In the genomic region with DNA sequence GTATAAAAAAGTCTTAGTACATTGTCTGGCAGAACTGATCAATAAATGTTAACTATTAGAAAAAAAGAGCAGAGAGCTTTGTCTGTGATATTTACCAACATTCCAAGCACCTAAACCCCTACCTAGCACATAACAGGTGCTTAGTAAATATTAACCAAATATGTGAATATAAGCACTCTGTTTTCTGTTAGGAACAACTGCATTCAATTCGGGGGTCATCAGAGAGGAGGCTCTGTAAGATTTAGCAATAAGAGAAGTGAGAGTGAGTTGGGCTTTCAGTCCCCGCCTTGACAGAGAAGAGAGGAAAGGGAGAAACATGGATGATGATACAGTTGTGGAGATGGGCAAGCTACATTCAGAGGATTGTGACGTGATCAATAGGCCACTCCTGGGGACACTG, we compare ENCODE assay signal across 1 cellular context.
TF ChIP-seq lines count a peak whose summit lies in the region.

No MANE protein-coding gene starts in this region.

TF ChIP-seq in HepG2, 621 proteins besides CTCF, POLR2A, EP300 and RAD21 (continued from another document):
- TF ChIP-seq PAXIP1 (CRISPR knock-in tag; conservative IDR thresholded peaks at IDR 0.05): peak; percentile 27; the same call in 1 of the 2 replicates
- no peak for TF ChIP-seq FOXA3 (CRISPR knock-in tag; IDR thresholded peaks at IDR 0.05)
- TF ChIP-seq ZNF773 (CRISPR knock-in tag; IDR thresholded peaks at IDR 0.05; ENCODE audit: borderline replicate concordance): no peak
- no peak for TF ChIP-seq ZNF792 (CRISPR knock-in tag; IDR thresholded peaks at IDR 0.05)
- no peak for TF ChIP-seq REL (CRISPR knock-in tag; conservative IDR thresholded peaks at IDR 0.05)
- no peak for TF ChIP-seq ZNF616 (CRISPR knock-in tag; IDR thresholded peaks at IDR 0.05; ENCODE audit: low read depth)
- no peak for TF ChIP-seq ZBTB7B (CRISPR knock-in tag; IDR thresholded peaks at IDR 0.05)
- 0 out of 2 replicates have a peak, but pooled peaks have one; percentile 14 for TF ChIP-seq ZMYM4 (CRISPR knock-in tag; IDR thresholded peaks at IDR 0.05)
- TF ChIP-seq SPEN (CRISPR knock-in tag; IDR thresholded peaks at IDR 0.05; ENCODE audit: low read depth): no peak
- TF ChIP-seq, protein P1, sequence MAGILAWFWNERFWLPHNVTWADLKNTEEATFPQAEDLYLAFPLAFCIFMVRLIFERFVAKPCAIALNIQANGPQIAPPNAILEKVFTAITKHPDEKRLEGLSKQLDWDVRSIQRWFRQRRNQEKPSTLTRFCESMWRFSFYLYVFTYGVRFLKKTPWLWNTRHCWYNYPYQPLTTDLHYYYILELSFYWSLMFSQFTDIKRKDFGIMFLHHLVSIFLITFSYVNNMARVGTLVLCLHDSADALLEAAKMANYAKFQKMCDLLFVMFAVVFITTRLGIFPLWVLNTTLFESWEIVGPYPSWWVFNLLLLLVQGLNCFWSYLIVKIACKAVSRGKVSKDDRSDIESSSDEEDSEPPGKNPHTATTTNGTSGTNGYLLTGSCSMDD (CRISPR knock-in tag; IDR thresholded peaks at IDR 0.05): no peak
- TF ChIP-seq DRAP1 (CRISPR knock-in tag; IDR thresholded peaks at IDR 0.05): no peak
- no peak for TF ChIP-seq SOX6 (IDR thresholded peaks at IDR 0.05)
- peak; percentile 35; the same call in 1 of the 2 replicates for TF ChIP-seq SOX6 (CRISPR knock-in tag; IDR thresholded peaks at IDR 0.05)
- TF ChIP-seq, protein P2, sequence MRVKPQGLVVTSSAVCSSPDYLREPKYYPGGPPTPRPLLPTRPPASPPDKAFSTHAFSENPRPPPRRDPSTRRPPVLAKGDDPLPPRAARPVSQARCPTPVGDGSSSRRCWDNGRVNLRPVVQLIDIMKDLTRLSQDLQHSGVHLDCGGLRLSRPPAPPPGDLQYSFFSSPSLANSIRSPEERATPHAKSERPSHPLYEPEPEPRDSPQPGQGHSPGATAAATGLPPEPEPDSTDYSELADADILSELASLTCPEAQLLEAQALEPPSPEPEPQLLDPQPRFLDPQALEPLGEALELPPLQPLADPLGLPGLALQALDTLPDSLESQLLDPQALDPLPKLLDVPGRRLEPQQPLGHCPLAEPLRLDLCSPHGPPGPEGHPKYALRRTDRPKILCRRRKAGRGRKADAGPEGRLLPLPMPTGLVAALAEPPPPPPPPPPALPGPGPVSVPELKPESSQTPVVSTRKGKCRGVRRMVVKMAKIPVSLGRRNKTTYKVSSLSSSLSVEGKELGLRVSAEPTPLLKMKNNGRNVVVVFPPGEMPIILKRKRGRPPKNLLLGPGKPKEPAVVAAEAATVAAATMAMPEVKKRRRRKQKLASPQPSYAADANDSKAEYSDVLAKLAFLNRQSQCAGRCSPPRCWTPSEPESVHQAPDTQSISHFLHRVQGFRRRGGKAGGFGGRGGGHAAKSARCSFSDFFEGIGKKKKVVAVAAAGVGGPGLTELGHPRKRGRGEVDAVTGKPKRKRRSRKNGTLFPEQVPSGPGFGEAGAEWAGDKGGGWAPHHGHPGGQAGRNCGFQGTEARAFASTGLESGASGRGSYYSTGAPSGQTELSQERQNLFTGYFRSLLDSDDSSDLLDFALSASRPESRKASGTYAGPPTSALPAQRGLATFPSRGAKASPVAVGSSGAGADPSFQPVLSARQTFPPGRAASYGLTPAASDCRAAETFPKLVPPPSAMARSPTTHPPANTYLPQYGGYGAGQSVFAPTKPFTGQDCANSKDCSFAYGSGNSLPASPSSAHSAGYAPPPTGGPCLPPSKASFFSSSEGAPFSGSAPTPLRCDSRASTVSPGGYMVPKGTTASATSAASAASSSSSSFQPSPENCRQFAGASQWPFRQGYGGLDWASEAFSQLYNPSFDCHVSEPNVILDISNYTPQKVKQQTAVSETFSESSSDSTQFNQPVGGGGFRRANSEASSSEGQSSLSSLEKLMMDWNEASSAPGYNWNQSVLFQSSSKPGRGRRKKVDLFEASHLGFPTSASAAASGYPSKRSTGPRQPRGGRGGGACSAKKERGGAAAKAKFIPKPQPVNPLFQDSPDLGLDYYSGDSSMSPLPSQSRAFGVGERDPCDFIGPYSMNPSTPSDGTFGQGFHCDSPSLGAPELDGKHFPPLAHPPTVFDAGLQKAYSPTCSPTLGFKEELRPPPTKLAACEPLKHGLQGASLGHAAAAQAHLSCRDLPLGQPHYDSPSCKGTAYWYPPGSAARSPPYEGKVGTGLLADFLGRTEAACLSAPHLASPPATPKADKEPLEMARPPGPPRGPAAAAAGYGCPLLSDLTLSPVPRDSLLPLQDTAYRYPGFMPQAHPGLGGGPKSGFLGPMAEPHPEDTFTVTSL (CRISPR knock-in tag; IDR thresholded peaks at IDR 0.05; ENCODE audit: borderline replicate concordance): 0 out of 2 replicates have a peak, but pooled peaks have one; percentile 27
